ENCODE assay signal across 14 cellular contexts in the genomic region with DNA sequence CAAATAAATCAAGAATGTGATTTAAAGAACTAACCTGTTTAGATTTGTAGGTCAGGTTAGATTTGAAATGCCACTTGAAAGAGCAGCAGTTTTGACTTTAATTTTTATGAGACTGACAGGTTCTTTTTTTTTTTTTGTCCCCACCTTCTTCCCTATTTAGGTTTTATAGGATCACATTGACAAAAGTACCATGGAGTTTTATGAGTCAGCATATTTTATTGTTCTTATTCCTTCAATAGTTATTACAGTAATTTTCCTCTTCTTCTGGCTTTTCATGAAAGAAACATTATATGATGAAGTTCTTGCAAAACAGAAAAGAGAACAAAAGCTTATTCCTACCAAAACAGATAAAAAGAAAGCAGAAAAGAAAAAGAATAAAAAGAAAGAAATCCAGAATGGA.
"Had no signal": no experiment of that assay in that cellular context is flagged by ENCODE, and none has a peak within 500 bp of the region (broad histone marks: within the 10 kb centered on the region; RNA-seq: fewer than 3 reads in every experiment).

No MANE protein-coding gene starts in this region.

- H3K9me3 Mint-ChIP-seq: activated naive CD4-positive, alpha-beta T cell treated with anti-CD3 and anti-CD28 coated beads, Interleukin-2, amount 50 U/mL, for 72 hours; naive thymus-derived CD4-positive, alpha-beta T cell; stimulated activated naive B cell treated with anti-CD40 and anti-IgM and Interleukin-4, amounts not matched to agents 10 μg/mL and 1 μg/mL and 100 μg/mL, for 72 hours had no signal

- H3K4me3 ChIP-seq: lower lobe of right lung, transverse colon had no signal

- H3K27ac ChIP-seq: lower lobe of right lung, neutrophil, transverse colon had no signal

- ATAC-seq: activated naive CD4-positive, alpha-beta T cell treated with anti-CD3 and anti-CD28 coated beads, Interleukin-2, amount 50 U/mL, for 72 hours; lower lobe of right lung; naive thymus-derived CD4-positive, alpha-beta T cell; right cardiac atrium; stimulated activated naive B cell treated with anti-CD40 and anti-IgM and Interleukin-4, amounts not matched to agents 10 μg/mL and 1 μg/mL and 100 μg/mL, for 72 hours had no signal

- H3K4me3 Mint-ChIP-seq: naive thymus-derived CD4-positive, alpha-beta T cell; stimulated activated naive B cell treated with anti-CD40 and anti-IgM and Interleukin-4, amounts not matched to agents 10 μg/mL and 1 μg/mL and 100 μg/mL, for 72 hours had no signal

- DNase-seq: activated CD4-positive, alpha-beta T cell treated with anti-CD3 and anti-CD28 coated beads for 4 hours; activated effector memory CD4-positive, alpha-beta T cell treated with anti-CD3 and anti-CD28 coated beads, Interleukin-2, amount 50 U/mL, for 16 hours; activated T-cell treated with anti-CD3 and anti-CD28 coated beads for 4 hours; dermis blood vessel endothelial cell; hippocampal formation; lower lobe of right lung; naive thymus-derived CD4-positive, alpha-beta T cell; right cardiac atrium; stimulated activated CD4-positive, alpha-beta T cell treated with anti-CD3 and anti-CD28 coated beads, Interleukin-2, amount 100 ng/mL, for 24 hours; stimulated activated naive B cell treated with anti-CD40 and anti-IgM and Interleukin-4, amounts not matched to agents 10 μg/mL and 1 μg/mL and 100 μg/mL, for 72 hours; T1000; transverse colon had no signal

- H3K27ac Mint-ChIP-seq: stimulated activated naive B cell treated with anti-CD40 and anti-IgM and Interleukin-4, amounts not matched to agents 10 μg/mL and 1 μg/mL and 100 μg/mL, for 72 hours had no signal

- H3K9me3 ChIP-seq: lower lobe of right lung, neutrophil, transverse colon had no signal

- H3K27me3 ChIP-seq: neutrophil, transverse colon had no signal

- H3K27me3 Mint-ChIP-seq: naive thymus-derived CD4-positive, alpha-beta T cell; stimulated activated naive B cell treated with anti-CD40 and anti-IgM and Interleukin-4, amounts not matched to agents 10 μg/mL and 1 μg/mL and 100 μg/mL, for 72 hours had no signal
